Comparison of ENCODE assay signal across 30 cellular contexts in the genomic region with DNA sequence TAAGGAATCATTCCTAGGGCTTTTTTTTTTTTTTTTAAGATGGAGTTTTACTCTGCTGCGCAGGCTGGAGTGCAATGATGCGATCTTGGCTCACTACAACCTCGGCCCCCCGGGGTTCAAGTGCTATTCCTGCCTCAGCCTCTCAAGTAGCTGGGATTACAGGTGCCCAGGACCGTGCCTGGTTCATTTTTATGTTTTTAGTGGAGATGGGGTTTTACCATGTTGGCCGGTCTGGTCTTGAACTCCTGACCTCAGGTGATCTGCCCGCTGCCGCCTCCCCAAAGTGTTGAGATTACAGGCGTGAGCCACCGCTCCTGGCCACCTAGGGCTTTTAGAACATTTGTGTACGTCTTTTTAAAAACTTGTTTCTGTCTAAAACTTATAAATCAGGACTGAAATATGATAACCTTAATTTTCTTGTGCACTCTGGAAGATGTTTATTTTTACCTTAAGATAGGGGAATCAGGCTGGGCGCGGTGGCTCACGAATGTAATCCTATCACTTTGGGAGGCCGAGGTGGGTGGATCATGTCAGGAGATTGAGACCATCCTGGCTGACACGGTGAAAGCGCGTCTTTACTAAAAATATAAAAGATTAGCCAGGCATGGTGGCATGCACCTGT.
"Had no signal": no experiment of that assay in that cellular context is flagged by ENCODE, and none has a peak within 500 bp of the region (broad histone marks: within the 10 kb centered on the region; RNA-seq: fewer than 3 reads in every experiment).

No MANE protein-coding gene starts in this region.

- H3K9me3 Mint-ChIP-seq: activated CD4-positive, alpha-beta memory T cell treated with anti-CD3 and anti-CD28 coated beads for 36 hours; activated CD4-positive, alpha-beta T cell treated with anti-CD3 and anti-CD28 coated beads, Interleukin-2, amount 10 ng/mL, durations not matched to agents 24 days and 14 days; activated naive CD4-positive, alpha-beta T cell treated with anti-CD3 and anti-CD28 coated beads for 36 hours; activated naive CD4-positive, alpha-beta T cell treated with anti-CD3 and anti-CD28 coated beads, Interleukin-2, amount 50 U/mL, for 24 hours; activated naive CD8-positive, alpha-beta T cell treated with anti-CD3 and anti-CD28 coated beads for 36 hours; activated naive CD8-positive, alpha-beta T cell treated with anti-CD3 and anti-CD28 coated beads, Interleukin-2, amount 50 U/mL, for 24 hours; activated T-helper 1 cell treated with anti-CD3 and anti-CD28 coated beads, Interleukin-12 subunit alpha, Interleukin-12 subunit beta, Interleukin-2, Interleukin-4 antibody, amounts not matched to agents 30 ng/mL and 10 ng/mL and 1 ng/mL, durations not matched to agents 14 hours and 24 hours and 36 hours; activated T-helper 2 cell treated with anti-CD3 and anti-CD28 coated beads, Interferon-gamma antibody, Interleukin-2, Interleukin-4, amounts not matched to agents 10 μg/mL and 5 μg/mL and 100 μg/mL, durations not matched to agents 14 hours and 24 hours and 36 hours; endodermal cell; T-cell had no signal

- H3K27ac ChIP-seq: adrenal gland, body of pancreas, colonic mucosa had no signal

- H3K27me3 Mint-ChIP-seq: activated CD4-positive, alpha-beta memory T cell treated with anti-CD3 and anti-CD28 coated beads for 36 hours; activated CD4-positive, alpha-beta T cell treated with anti-CD3 and anti-CD28 coated beads for 36 hours; activated CD4-positive, alpha-beta T cell treated with anti-CD3 and anti-CD28 coated beads, Interleukin-2, amount 10 ng/mL, durations not matched to agents 24 days and 14 days; activated CD8-positive, alpha-beta memory T cell treated with anti-CD3 and anti-CD28 coated beads, Interleukin-2, amount 10 ng/mL, durations not matched to agents 7 days and 5 days; activated naive CD4-positive, alpha-beta T cell treated with anti-CD3 and anti-CD28 coated beads, Interleukin-2, amount 50 U/mL, for 24 hours; activated naive CD8-positive, alpha-beta T cell treated with anti-CD3 and anti-CD28 coated beads for 36 hours; activated naive CD8-positive, alpha-beta T cell treated with anti-CD3 and anti-CD28 coated beads, Interleukin-2, amount 50 U/mL, for 24 hours; T-cell had no signal

- H3K9me3 ChIP-seq: adrenal gland, body of pancreas, colonic mucosa had no signal

- ATAC-seq: activated CD4-positive, alpha-beta T cell treated with anti-CD3 and anti-CD28 coated beads for 36 hours; activated CD8-positive, alpha-beta memory T cell treated with anti-CD3 and anti-CD28 coated beads, Interleukin-2, amount 10 ng/mL, durations not matched to agents 7 days and 5 days; activated CD8-positive, alpha-beta T cell treated with anti-CD3 and anti-CD28 coated beads, Interleukin-2, amount 10 ng/mL, durations not matched to agents 7 days and 5 days; activated naive CD8-positive, alpha-beta T cell treated with anti-CD3 and anti-CD28 coated beads, Interleukin-2, amount 50 U/mL, for 24 hours; body of pancreas; esophagus mucosa; T-cell had no signal

- H3K4me3 ChIP-seq: adrenal gland, body of pancreas, colonic mucosa had no signal

- H3K4me1 ChIP-seq: colonic mucosa had no signal

- DNase-seq: activated CD4-positive, alpha-beta memory T cell treated with anti-CD3 and anti-CD28 coated beads for 36 hours; activated CD4-positive, alpha-beta T cell treated with anti-CD3 and anti-CD28 coated beads for 36 hours; activated CD4-positive, alpha-beta T cell treated with anti-CD3 and anti-CD28 coated beads, Interleukin-2, amount 10 ng/mL, durations not matched to agents 24 days and 14 days; activated CD4-positive, CD25-positive, alpha-beta regulatory T cell; activated CD4-positive, CD25-positive, alpha-beta regulatory T cell treated with anti-CD3 and anti-CD28 coated beads, Interleukin-2, amount 50 U/mL, for 72 hours; activated CD8-positive, alpha-beta memory T cell treated with anti-CD3 and anti-CD28 coated beads, Interleukin-2, amount 10 ng/mL, durations not matched to agents 7 days and 5 days; activated CD8-positive, alpha-beta memory T cell treated with anti-CD3 and anti-CD28 coated beads, Interleukin-2, amount 50 U/mL, for 4 hours; activated CD8-positive, alpha-beta T cell treated with anti-CD3 and anti-CD28 coated beads, Interleukin-2, amount 10 ng/mL, durations not matched to agents 7 days and 5 days; activated effector memory CD4-positive, alpha-beta T cell treated with anti-CD3 and anti-CD28 coated beads, Interleukin-2, amount 50 U/mL, for 16 hours; activated naive CD4-positive, alpha-beta T cell treated with anti-CD3 and anti-CD28 coated beads for 36 hours; activated naive CD8-positive, alpha-beta T cell treated with anti-CD3 and anti-CD28 coated beads for 36 hours; activated naive CD8-positive, alpha-beta T cell treated with anti-CD3 and anti-CD28 coated beads, Interleukin-2, amount 50 U/mL, for 24 hours; activated T-cell treated with anti-CD3 and anti-CD28 coated beads, Interleukin-2, amount 50 U/mL, for 1 hour; activated T-cell treated with anti-CD3 and anti-CD28 coated beads, Interleukin-2, amount 50 U/mL, for 48 hours; adrenal gland; amygdala; aorta; body of pancreas; caudate nucleus; colonic mucosa; effector CD8-positive, alpha-beta T cell; endodermal cell; foreskin fibroblast; head of caudate nucleus; T-cell; T-helper 2 cell had no signal

- H3K36me3 Mint-ChIP-seq: T-cell had no signal

- H3K4me3 Mint-ChIP-seq: activated CD4-positive, alpha-beta memory T cell treated with anti-CD3 and anti-CD28 coated beads for 36 hours; activated CD4-positive, alpha-beta T cell treated with anti-CD3 and anti-CD28 coated beads for 36 hours; activated CD4-positive, alpha-beta T cell treated with anti-CD3 and anti-CD28 coated beads, Interleukin-2, amount 10 ng/mL, durations not matched to agents 24 days and 14 days; activated CD8-positive, alpha-beta memory T cell treated with anti-CD3 and anti-CD28 coated beads, Interleukin-2, amount 10 ng/mL, durations not matched to agents 7 days and 5 days; activated CD8-positive, alpha-beta T cell treated with anti-CD3 and anti-CD28 coated beads, Interleukin-2, amount 10 ng/mL, durations not matched to agents 7 days and 5 days; activated naive CD4-positive, alpha-beta T cell treated with anti-CD3 and anti-CD28 coated beads for 36 hours; activated naive CD8-positive, alpha-beta T cell treated with anti-CD3 and anti-CD28 coated beads for 36 hours; activated naive CD8-positive, alpha-beta T cell treated with anti-CD3 and anti-CD28 coated beads, Interleukin-2, amount 50 U/mL, for 24 hours; activated T-helper 1 cell treated with anti-CD3 and anti-CD28 coated beads, Interleukin-12 subunit alpha, Interleukin-12 subunit beta, Interleukin-2, Interleukin-4 antibody, amounts not matched to agents 30 ng/mL and 10 ng/mL and 1 ng/mL, durations not matched to agents 14 hours and 24 hours and 36 hours; endodermal cell had no signal

- H3K27me3 ChIP-seq: adrenal gland, body of pancreas, colonic mucosa had no signal

- H3K36me3 ChIP-seq: adrenal gland, colonic mucosa had no signal

- H3K27ac Mint-ChIP-seq: activated CD4-positive, alpha-beta memory T cell treated with anti-CD3 and anti-CD28 coated beads for 36 hours; activated CD4-positive, alpha-beta T cell treated with anti-CD3 and anti-CD28 coated beads for 36 hours; activated CD4-positive, alpha-beta T cell treated with anti-CD3 and anti-CD28 coated beads, Interleukin-2, amount 10 ng/mL, durations not matched to agents 24 days and 14 days; activated CD8-positive, alpha-beta memory T cell treated with anti-CD3 and anti-CD28 coated beads, Interleukin-2, amount 10 ng/mL, durations not matched to agents 7 days and 5 days; activated CD8-positive, alpha-beta T cell treated with anti-CD3 and anti-CD28 coated beads, Interleukin-2, amount 10 ng/mL, durations not matched to agents 7 days and 5 days; activated naive CD4-positive, alpha-beta T cell treated with anti-CD3 and anti-CD28 coated beads for 36 hours; activated naive CD8-positive, alpha-beta T cell treated with anti-CD3 and anti-CD28 coated beads for 36 hours; activated naive CD8-positive, alpha-beta T cell treated with anti-CD3 and anti-CD28 coated beads, Interleukin-2, amount 50 U/mL, for 24 hours; activated T-helper 1 cell treated with anti-CD3 and anti-CD28 coated beads, Interleukin-12 subunit alpha, Interleukin-12 subunit beta, Interleukin-2, Interleukin-4 antibody, amounts not matched to agents 30 ng/mL and 10 ng/mL and 1 ng/mL, durations not matched to agents 14 hours and 24 hours and 36 hours; activated T-helper 2 cell treated with anti-CD3 and anti-CD28 coated beads, Interferon-gamma antibody, Interleukin-2, Interleukin-4, amounts not matched to agents 10 μg/mL and 5 μg/mL and 100 μg/mL, durations not matched to agents 14 hours and 24 hours and 36 hours; endodermal cell; T-cell had no signal
